18 cellular contexts compared by ENCODE assay signal in genomic region chr1:97805093-97805492, GRCh38.
DNase-seq lines count a peak whose midpoint lies in the region; ATAC-seq and TF ChIP-seq lines count a peak whose summit lies in the region.
"Had no signal": no experiment of that assay in that cellular context is flagged by ENCODE, and none has a peak within 500 bp of the region (broad histone marks: within the 10 kb centered on the region; RNA-seq: fewer than 3 reads in every experiment).

No MANE protein-coding gene starts in this region.

- no peaks in the 10 kb centered on the region for H3K27me3 Mint-ChIP-seq in activated T-helper 17 cell treated with anti-CD3 and anti-CD28 coated beads, Interleukin-2, amount 50 U/mL, for 72 hours
- H3K27me3 Mint-ChIP-seq in dendritic cell treated with granulocyte-macrophage colony-stimulating factor and Interleukin-4, amounts not matched to agents 40 ng/mL and 50 ng/mL, for 4 days: no peaks in the 10 kb centered on the region
- H3K27me3 Mint-ChIP-seq in osteocyte (ENCODE audit: unreplicated experiment): no peaks in the 10 kb centered on the region
- H3K27me3 Mint-ChIP-seq: B cell; CD4-positive, CD25-positive, alpha-beta regulatory T cell had no signal

- no peak overlapping the region for H3K4me3 Mint-ChIP-seq in activated T-helper 17 cell treated with anti-CD3 and anti-CD28 coated beads, Interleukin-2, amount 50 U/mL, for 72 hours
- no peak overlapping the region for H3K4me3 Mint-ChIP-seq in dendritic cell treated with granulocyte-macrophage colony-stimulating factor and Interleukin-4, amounts not matched to agents 40 ng/mL and 50 ng/mL, for 4 days
- H3K4me3 Mint-ChIP-seq in osteocyte (ENCODE audit: unreplicated experiment): no peak overlapping the region
- H3K4me3 Mint-ChIP-seq: B cell; CD4-positive, CD25-positive, alpha-beta regulatory T cell; CD8-positive, alpha-beta T cell; H9 had no signal

- no peak for TF ChIP-seq CTCF in osteocyte (IDR thresholded peaks at IDR 0.05)

- H3K9me3 Mint-ChIP-seq in activated T-helper 17 cell treated with anti-CD3 and anti-CD28 coated beads, Interleukin-2, amount 50 U/mL, for 72 hours: peaks cover 8% of the 10 kb centered on the region
- H3K9me3 Mint-ChIP-seq in dendritic cell treated with granulocyte-macrophage colony-stimulating factor and Interleukin-4, amounts not matched to agents 40 ng/mL and 50 ng/mL, for 4 days: no peaks in the 10 kb centered on the region
- peaks cover 4% of the 10 kb centered on the region for H3K9me3 Mint-ChIP-seq in osteocyte (ENCODE audit: unreplicated experiment)
- H3K9me3 Mint-ChIP-seq: CD4-positive, CD25-positive, alpha-beta regulatory T cell; CD8-positive, alpha-beta T cell had no signal

- DNase-seq in Right ventricle myocardium superior: no peak
- no peak for DNase-seq in left cardiac atrium
- DNase-seq in osteocyte (ENCODE audit: extremely low spot score, unreplicated experiment): no peak
- no peak for DNase-seq in OCI-M1 (lab: John Stamatoyannopoulos, UW)
- no peak for DNase-seq in NCI-H146 (lab: John Stamatoyannopoulos, UW)
- DNase-seq in DMS114 treated with DMSO at 0.1 percent for 48 hours (lab: John Stamatoyannopoulos, UW; ENCODE audit: unreplicated experiment): no peak
- DNase-seq: CD4-positive, CD25-positive, alpha-beta regulatory T cell; CD8-positive, alpha-beta T cell; DMS 273 treated with DMSO at 0.1 percent for 48 hours; DMS53; DMS79 treated with DMSO at 0.1 percent for 48 hours; GF-D8; GM23248; H9 had no signal

- peak overlapping the region; percentile 26 for H3K27ac Mint-ChIP-seq in activated T-helper 17 cell treated with anti-CD3 and anti-CD28 coated beads, Interleukin-2, amount 50 U/mL, for 72 hours
- peak overlapping the region; percentile 22 for H3K27ac Mint-ChIP-seq in dendritic cell treated with granulocyte-macrophage colony-stimulating factor and Interleukin-4, amounts not matched to agents 40 ng/mL and 50 ng/mL, for 4 days
- peak overlapping the region; percentile 73 for H3K27ac Mint-ChIP-seq in osteocyte (ENCODE audit: unreplicated experiment)
- H3K27ac Mint-ChIP-seq: B cell; CD4-positive, CD25-positive, alpha-beta regulatory T cell; CD8-positive, alpha-beta T cell; H9 had no signal

- intact Hi-C loops in Right ventricle myocardium superior (cut with DNase I): no loop called here
- intact Hi-C loops in left cardiac atrium (cut with DNase I): no loop called here
- intact Hi-C loops in dendritic cell treated with granulocyte-macrophage colony-stimulating factor and Interleukin-4, amounts not matched to agents 40 ng/mL and 50 ng/mL, for 4 days (cut with micrococcal nuclease): no loop called here

- ATAC-seq in Right ventricle myocardium superior (ENCODE audit: poor library complexity) (peak; percentile 73), left cardiac atrium (no peak)
- ATAC-seq in activated T-helper 17 cell treated with anti-CD3 and anti-CD28 coated beads, Interleukin-2, amount 50 U/mL, for 72 hours (replicated peaks): no peak
- ATAC-seq: CD8-positive, alpha-beta T cell; HCT116 had no signal

- peaks cover 5% of the 10 kb centered on the region for H3K36me3 Mint-ChIP-seq in activated T-helper 17 cell treated with anti-CD3 and anti-CD28 coated beads, Interleukin-2, amount 50 U/mL, for 72 hours (ENCODE audit: low read depth)
- peaks cover 29% of the 10 kb centered on the region for H3K36me3 Mint-ChIP-seq in dendritic cell treated with granulocyte-macrophage colony-stimulating factor and Interleukin-4, amounts not matched to agents 40 ng/mL and 50 ng/mL, for 4 days (ENCODE audit: low read depth)
- peaks cover 7% of the 10 kb centered on the region for H3K36me3 Mint-ChIP-seq in osteocyte (ENCODE audit: unreplicated experiment)

- peaks cover 11% of the 10 kb centered on the region for H3K4me1 Mint-ChIP-seq in activated T-helper 17 cell treated with anti-CD3 and anti-CD28 coated beads, Interleukin-2, amount 50 U/mL, for 72 hours
- peaks cover 51% of the 10 kb centered on the region for H3K4me1 Mint-ChIP-seq in dendritic cell treated with granulocyte-macrophage colony-stimulating factor and Interleukin-4, amounts not matched to agents 40 ng/mL and 50 ng/mL, for 4 days (ENCODE audit: low read depth)
- H3K4me1 Mint-ChIP-seq in osteocyte (ENCODE audit: unreplicated experiment): peaks cover 31% of the 10 kb centered on the region
- H3K4me1 Mint-ChIP-seq: B cell, H9 had no signal

Comparison
In these comparisons a context has a peak if more than half of its experiments do, and no peak if none do; other contexts are left out.
1. H3K27ac Mint-ChIP-seq: peak in every context shown above with its lines; median percentile 73 in osteocyte; 26 in activated T-helper 17 cell treated with anti-CD3 and anti-CD28 coated beads, Interleukin-2, amount 50 U/mL, for 72 hours; 22 in dendritic cell treated with granulocyte-macrophage colony-stimulating factor and Interleukin-4, amounts not matched to agents 40 ng/mL and 50 ng/mL, for 4 days.